In genomic region chr22:38871360-38872171, GRCh38 we compare ENCODE assay signal across 1 cellular context.
A peak's percentile ranks its signal among the peaks of the same experiment; 100 is the strongest.
TF ChIP-seq lines count a peak whose summit lies in the region.

No MANE protein-coding gene starts in this region.

TF ChIP-seq in GM12878, 131 proteins besides CTCF, POLR2A, EP300 and RAD21:
- TF ChIP-seq, protein P1, sequence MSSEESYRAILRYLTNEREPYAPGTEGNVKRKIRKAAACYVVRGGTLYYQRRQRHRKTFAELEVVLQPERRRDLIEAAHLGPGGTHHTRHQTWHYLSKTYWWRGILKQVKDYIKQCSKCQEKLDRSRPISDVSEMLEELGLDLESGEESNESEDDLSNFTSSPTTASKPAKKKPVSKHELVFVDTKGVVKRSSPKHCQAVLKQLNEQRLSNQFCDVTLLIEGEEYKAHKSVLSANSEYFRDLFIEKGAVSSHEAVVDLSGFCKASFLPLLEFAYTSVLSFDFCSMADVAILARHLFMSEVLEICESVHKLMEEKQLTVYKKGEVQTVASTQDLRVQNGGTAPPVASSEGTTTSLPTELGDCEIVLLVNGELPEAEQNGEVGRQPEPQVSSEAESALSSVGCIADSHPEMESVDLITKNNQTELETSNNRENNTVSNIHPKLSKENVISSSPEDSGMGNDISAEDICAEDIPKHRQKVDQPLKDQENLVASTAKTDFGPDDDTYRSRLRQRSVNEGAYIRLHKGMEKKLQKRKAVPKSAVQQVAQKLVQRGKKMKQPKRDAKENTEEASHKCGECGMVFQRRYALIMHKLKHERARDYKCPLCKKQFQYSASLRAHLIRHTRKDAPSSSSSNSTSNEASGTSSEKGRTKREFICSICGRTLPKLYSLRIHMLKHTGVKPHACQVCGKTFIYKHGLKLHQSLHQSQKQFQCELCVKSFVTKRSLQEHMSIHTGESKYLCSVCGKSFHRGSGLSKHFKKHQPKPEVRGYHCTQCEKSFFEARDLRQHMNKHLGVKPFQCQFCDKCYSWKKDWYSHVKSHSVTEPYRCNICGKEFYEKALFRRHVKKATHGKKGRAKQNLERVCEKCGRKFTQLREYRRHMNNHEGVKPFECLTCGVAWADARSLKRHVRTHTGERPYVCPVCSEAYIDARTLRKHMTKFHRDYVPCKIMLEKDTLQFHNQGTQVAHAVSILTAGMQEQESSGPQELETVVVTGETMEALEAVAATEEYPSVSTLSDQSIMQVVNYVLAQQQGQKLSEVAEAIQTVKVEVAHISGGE (CRISPR knock-in tag; IDR thresholded peaks at IDR 0.05), result no peak
- 0 out of 3 replicates have a peak, but pooled peaks of 1 of the 2 experiments have one; percentile 7 for TF ChIP-seq EGR1 (IDR thresholded peaks at IDR 0.05; ENCODE audit: borderline replicate concordance in 1 of 2, low read depth in 2 of 2, low read length in 2 of 2)
- TF ChIP-seq, protein P2, sequence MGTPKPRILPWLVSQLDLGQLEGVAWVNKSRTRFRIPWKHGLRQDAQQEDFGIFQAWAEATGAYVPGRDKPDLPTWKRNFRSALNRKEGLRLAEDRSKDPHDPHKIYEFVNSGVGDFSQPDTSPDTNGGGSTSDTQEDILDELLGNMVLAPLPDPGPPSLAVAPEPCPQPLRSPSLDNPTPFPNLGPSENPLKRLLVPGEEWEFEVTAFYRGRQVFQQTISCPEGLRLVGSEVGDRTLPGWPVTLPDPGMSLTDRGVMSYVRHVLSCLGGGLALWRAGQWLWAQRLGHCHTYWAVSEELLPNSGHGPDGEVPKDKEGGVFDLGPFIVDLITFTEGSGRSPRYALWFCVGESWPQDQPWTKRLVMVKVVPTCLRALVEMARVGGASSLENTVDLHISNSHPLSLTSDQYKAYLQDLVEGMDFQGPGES (IDR thresholded peaks at IDR 0.05), result no peak
- TF ChIP-seq DPF2 (IDR thresholded peaks at IDR 0.05), result 0 out of 2 replicates have a peak, but pooled peaks have one; percentile 6
- peak; percentile 11; the same call in 1 of the 2 replicates for TF ChIP-seq POLR2AphosphoS5 (IDR thresholded peaks at IDR 0.05; ENCODE audit: low read length)
TF ChIP-seq in GM12878: peak in this region for 3.
